ENCODE assay signal across 9 cellular contexts in genomic region chr1:202852163-202852904, GRCh38. TPM values are rescaled to one million over a fixed set of nuclear protein-coding genes. Genes with fewer than 3 reads are reported as not detected.
DNase-seq lines count a peak whose midpoint lies in the region; ATAC-seq and TF ChIP-seq lines count a peak whose summit lies in the region.
"Had no signal": no experiment of that assay in that cellular context is flagged by ENCODE, and none has a peak within 500 bp of the region (broad histone marks: within the 10 kb centered on the region; RNA-seq: fewer than 3 reads in every experiment).

No MANE protein-coding gene starts in this region.

- ATAC-seq in HCT116 = peak; percentile 99
- peak; percentile 72; the same call in 2 of the 3 replicates for ATAC-seq in RWPE2 (ENCODE audit: low read depth)
- ATAC-seq in natural killer cell = peak; percentile 70 to 74 (median 71)
- ATAC-seq in HG03280 (IDR thresholded peaks at IDR 0.05; ENCODE audit: unreplicated experiment) = no peak
- no peak for ATAC-seq in GM18909 (IDR thresholded peaks at IDR 0.05; ENCODE audit: poor library complexity, unreplicated experiment)
- no peak for ATAC-seq in sciatic nerve

- H3K9ac ChIP-seq in HCT116 (ENCODE audit: low read length) = no peak overlapping the region

- H2AFZ ChIP-seq in HCT116 (ENCODE audit: low read depth, low read length, poor library complexity, severe bottlenecking) = peak overlapping the region; percentile 96

- no peaks in the 10 kb centered on the region for H3K9me3 Mint-ChIP-seq in natural killer cell

- H3K4me1 Mint-ChIP-seq in natural killer cell = no peaks in the 10 kb centered on the region

- no peaks in the 10 kb centered on the region for H4K20me1 ChIP-seq in HCT116 (ENCODE audit: insufficient read depth)

- RAD21 ChIA-PET in HCT116 (lab: Charles Lee; ENCODE audit: low non-redundant PET in 1 of 2, low total read pairs in 2 of 2, uncharacterized antibody in 2 of 2, unreplicated experiment in 2 of 2) = no interaction called here

- no TSS peak for BruUV-seq in HCT116 (replicated peaks; lab: Mats Ljungman, UMichigan)

- DNase-seq in COR-L47 (lab: John Stamatoyannopoulos, UW) (peak; percentile 28), HCT116 (ENCODE audit: low read depth, low spot score) (peak; percentile 70), RWPE2 (ENCODE audit: low spot score) (no peak), cerebellar cortex (ENCODE audit: low spot score) (peak; percentile 68), natural killer cell (no peak), sciatic nerve (ENCODE audit: low spot score) (no peak)

- no peak for TF ChIP-seq POLR2A in HCT116 (IDR thresholded peaks at IDR 0.05; ENCODE audit: borderline replicate concordance, extremely low read depth, insufficient read depth, insufficient read length)

- H3K27ac ChIP-seq in HCT116 (ENCODE audit: low read depth, low read length) = no peak overlapping the region
- no peak overlapping the region for H3K27ac ChIP-seq in RWPE2 (ENCODE audit: poor library complexity, severe bottlenecking)

- H3K79me2 ChIP-seq in HCT116 (ENCODE audit: insufficient read depth, low read length) = no peaks in the 10 kb centered on the region

- no peaks in the 10 kb centered on the region for H3K27me3 Mint-ChIP-seq in natural killer cell (ENCODE audit: low read depth in 2 of 2)

- H3K9me3 ChIP-seq in HCT116 (ENCODE audit: control insufficient read depth in 1 of 2, insufficient read depth in 1 of 2, low read depth in 1 of 2, low read length in 2 of 2) (no peaks in the 10 kb centered on the region), RWPE2 (ENCODE audit: severe bottlenecking) (no peaks in the 10 kb centered on the region)

- no peak overlapping the region for H3K4me3 Mint-ChIP-seq in natural killer cell

- H3K4me3 ChIP-seq in HCT116 (replicated peaks in 1 of 2; ENCODE audit: low read depth in 1 of 2, low read length in 2 of 2) = no peak overlapping the region
- H3K4me3 ChIP-seq in RWPE2 (ENCODE audit: severe bottlenecking) = no peak overlapping the region

- no peaks in the 10 kb centered on the region for H3K36me3 Mint-ChIP-seq in natural killer cell

- H3K27me3 ChIP-seq in HCT116 (ENCODE audit: insufficient read depth, low read length) (no peaks in the 10 kb centered on the region), RWPE2 (ENCODE audit: insufficient read depth, poor library complexity, severe bottlenecking) (no peaks in the 10 kb centered on the region)

- H3K27ac Mint-ChIP-seq in natural killer cell = no peak overlapping the region

- no peaks in the 10 kb centered on the region for H3K9me2 ChIP-seq in HCT116 (ENCODE audit: insufficient read depth)

- peaks cover 0 to 4% of the 10 kb centered on the region in 2 experiments; a peak in 2 of 4 replicates for H3K4me1 ChIP-seq in HCT116 (ENCODE audit: control insufficient read depth in 1 of 2, insufficient read depth in 2 of 2, low read length in 2 of 2)
- no peaks in the 10 kb centered on the region for H3K4me1 ChIP-seq in RWPE2 (ENCODE audit: insufficient read depth, poor library complexity, severe bottlenecking)

- CTCF ChIA-PET in HCT116 (lab: Charles Lee) = interaction anchor here (1.6 kb wide), 1 partner anchor 9 kb away, joined by 7 read pairs; no protein-coding TSS in a partner anchor

- peak; percentile 74 to 86 (median 84) for TF ChIP-seq CTCF in HCT116 (IDR thresholded peaks at IDR 0.05 in 2 of 3, conservative IDR thresholded peaks at IDR 0.05 in 1 of 3; ENCODE audit: borderline replicate concordance in 1 of 3, insufficient read depth in 1 of 3, low read depth in 2 of 3, low read length in 2 of 3)
- TF ChIP-seq CTCF in RWPE2 (IDR thresholded peaks at IDR 0.05; ENCODE audit: poor library complexity, severe bottlenecking) = peak; percentile 62
- peak; percentile 30 for TF ChIP-seq CTCF in natural killer cell (IDR thresholded peaks at IDR 0.05)

- peak overlapping the region; percentile 20; the same call in 1 of the 2 replicates for H3K4me2 ChIP-seq in HCT116 (ENCODE audit: low read length)

- POLR2A ChIA-PET in HCT116 (lab: Charles Lee) = no interaction called here

- intact Hi-C loops in HCT116 (cut with micrococcal nuclease) (loop anchor here (5.0 kb wide), 2 partner anchors 40 to 100 kb away; partner anchors contain the start of gene PCAT6), natural killer cell (cut with micrococcal nuclease) (loop anchor here (1.0 kb wide), 1 partner anchor 102 kb away; no protein-coding TSS in a partner anchor), sciatic nerve (cut with DNase I) (no loop called here)

- TF ChIP-seq RAD21 in HCT116 (IDR thresholded peaks at IDR 0.05; ENCODE audit: low read depth) = peak; percentile 83

- H3K36me3 ChIP-seq in HCT116 (ENCODE audit: control insufficient read depth in 1 of 2, insufficient read depth in 2 of 2, low read length in 2 of 2) (no peaks in the 10 kb centered on the region), RWPE2 (ENCODE audit: low read depth) (no peaks in the 10 kb centered on the region)

TF ChIP-seq in HCT116, 20 proteins besides CTCF, POLR2A, EP300 and RAD21:
- no peak for TF ChIP-seq POLR2AphosphoS5 (IDR thresholded peaks at IDR 0.05; ENCODE audit: low read depth, low read length)
- TF ChIP-seq, protein P1, sequence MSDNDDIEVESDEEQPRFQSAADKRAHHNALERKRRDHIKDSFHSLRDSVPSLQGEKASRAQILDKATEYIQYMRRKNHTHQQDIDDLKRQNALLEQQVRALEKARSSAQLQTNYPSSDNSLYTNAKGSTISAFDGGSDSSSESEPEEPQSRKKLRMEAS (IDR thresholded peaks at IDR 0.05) = peak; percentile 38; the same call in 1 of the 2 replicates
- TF ChIP-seq YY1 (IDR thresholded peaks at IDR 0.05; ENCODE audit: extremely low read depth, insufficient replicate concordance, low read depth, low read length) = peak; percentile 94

RNA-seq across cellular contexts. Expression of gene RABIF, which starts 36.6 kb away (rescaled TPM):
- total RNA-seq in HCT116 (2021; ENCODE audit: unreplicated experiment) (5.4 TPM), natural killer cell (10 to 100 TPM; 13.3 to 26.4 (median 21.5) TPM), sciatic nerve (5.3 TPM)
- 5.1 and 5.2 TPM in 2 replicates for polyA plus RNA-seq in HCT116 (2012)

RNA-seq across cellular contexts. Expression of gene PCAT6, which starts 41.6 kb away (rescaled TPM):
- total RNA-seq in HCT116 (2021; ENCODE audit: unreplicated experiment) (1.9 TPM), natural killer cell (1 to 10 TPM in 2 of 3 donors, not detected in 1; 1.1 to 1.5 TPM), sciatic nerve (1.2 TPM)
- 2.6 and 3.7 TPM in 2 replicates for polyA plus RNA-seq in HCT116 (2012)
- total RNA-seq: skeletal muscle tissue had no signal

RNA-seq across cellular contexts. Expression of gene KDM5B, which starts 44.1 kb away (rescaled TPM):
- total RNA-seq in HCT116 (2021; ENCODE audit: unreplicated experiment) (44.6 TPM), natural killer cell (100 to 1,000 TPM; 107 to 121 (median 108) TPM), sciatic nerve (67.9 TPM)
- 15.0 and 17.1 TPM in 2 replicates for polyA plus RNA-seq in HCT116 (2012)

Comparison
In these comparisons a context has a peak if more than half of its experiments do, and no peak if none do; other contexts are left out.
1. DNase-seq: peak in COR-L47 (single experiment), HCT116 (single experiment) and cerebellar cortex (single experiment); none in RWPE2 (single experiment), natural killer cell (single experiment) and sciatic nerve (single experiment).
2. ATAC-seq: peak in HCT116 (single experiment), RWPE2 (single experiment) and natural killer cell (3 of 3); none in HG03280 (single experiment), GM18909 (single experiment) and sciatic nerve (single experiment).
3. CTCF ChIP-seq: peak in every context shown above with its lines; median percentile 84 in HCT116; 62 in RWPE2; 30 in natural killer cell.